In the genomic region with DNA sequence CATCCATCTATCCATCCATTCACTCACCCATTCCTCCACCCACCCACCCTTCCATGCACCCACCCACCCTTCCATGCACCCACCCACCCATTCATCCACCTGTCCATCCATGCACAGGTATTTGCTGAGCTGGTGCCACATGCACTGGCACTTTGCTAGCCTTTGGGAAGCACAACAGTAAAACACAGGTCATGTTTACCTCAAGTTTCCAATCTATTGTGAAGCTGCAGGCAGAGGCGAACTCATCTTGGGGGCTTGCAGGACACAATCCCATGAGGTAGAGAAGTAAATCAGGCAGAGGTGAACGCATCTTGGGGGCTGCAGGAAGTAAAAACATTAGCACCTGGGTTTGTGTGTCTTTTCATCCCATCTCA, we compare ENCODE assay signal across 27 cellular contexts. TPM values are rescaled to one million over a fixed set of nuclear protein-coding genes. Genes with fewer than 3 reads are reported as not detected.
DNase-seq lines count a peak whose midpoint lies in the region; ATAC-seq and TF ChIP-seq lines count a peak whose summit lies in the region.
"Had no signal": no experiment of that assay in that cellular context is flagged by ENCODE, and none has a peak within 500 bp of the region (broad histone marks: within the 10 kb centered on the region; RNA-seq: fewer than 3 reads in every experiment).

No MANE protein-coding gene starts in this region.

- WGBS in heart right ventricle, 2 donors = 77 to 82% methylated on average over 2 of the region's 2 CpGs
- WGBS in endodermal cell (ENCODE audit: insufficient coverage in 1 of 2, insufficient read length in 1 of 2), 2 experiments = 50 to 74% methylated on average over 2 of the region's 2 CpGs
- 48 to 53% methylated on average over 2 of the region's 2 CpGs for WGBS in body of pancreas, 2 donors

- H3K36me3 Mint-ChIP-seq in endodermal cell (ENCODE audit: low read depth) = no peaks in the 10 kb centered on the region
- H3K36me3 Mint-ChIP-seq: CD14-positive monocyte; CD4-positive, alpha-beta memory T cell; CD4-positive, CD25-positive, alpha-beta regulatory T cell had no signal

- H3K79me2 ChIP-seq in osteoblast (ENCODE audit: insufficient read depth, low read length) = no peaks in the 10 kb centered on the region

- no peak overlapping the region for H3K4me2 ChIP-seq in osteoblast (ENCODE audit: insufficient read depth, low read length)
- H3K4me2 ChIP-seq: BLaER1 had no signal

- no peak for TF ChIP-seq POLR2A in body of pancreas (IDR thresholded peaks at IDR 0.05)

- no peaks in the 10 kb centered on the region for H3K36me3 ChIP-seq in heart right ventricle
- H3K36me3 ChIP-seq in endodermal cell (ENCODE audit: control insufficient read depth, insufficient read depth, low read length) = no peaks in the 10 kb centered on the region
- no peaks in the 10 kb centered on the region for H3K36me3 ChIP-seq in osteoblast (ENCODE audit: insufficient read depth, low read length)
- no peaks in the 10 kb centered on the region for H3K36me3 ChIP-seq in body of pancreas (replicated peaks in 1 of 2; ENCODE audit: insufficient read depth in 1 of 2, low read depth in 2 of 2)
- H3K36me3 ChIP-seq: BE2C, BLaER1 had no signal

- no peak overlapping the region for H3K27ac Mint-ChIP-seq in endodermal cell
- H3K27ac Mint-ChIP-seq: CD4-positive, alpha-beta memory T cell; CD4-positive, CD25-positive, alpha-beta regulatory T cell; CD8-positive, alpha-beta memory T cell had no signal

- H3K27me3 ChIP-seq in heart right ventricle = peaks cover 4 to 40% (median 24%) of the 10 kb centered on the region in 7 donors
- no peaks in the 10 kb centered on the region for H3K27me3 ChIP-seq in endodermal cell (ENCODE audit: control insufficient read depth, insufficient read depth, low read length, poor library complexity, severe bottlenecking)
- H3K27me3 ChIP-seq in osteoblast (ENCODE audit: insufficient read depth, low read length) = no peaks in the 10 kb centered on the region
- H3K27me3 ChIP-seq in body of pancreas = no peaks in the 10 kb centered on the region

- intact Hi-C loops in left cardiac atrium (cut with DNase I) (no loop called here), heart right ventricle (cut with DNase I) (no loop called here), body of pancreas (cut with DNase I) (no loop called here)

- no peak overlapping the region for H3K4me3 Mint-ChIP-seq in endodermal cell
- H3K4me3 Mint-ChIP-seq: CD14-positive monocyte; CD4-positive, alpha-beta memory T cell; CD8-positive, alpha-beta memory T cell had no signal

- no peak overlapping the region for H3K27ac ChIP-seq in heart right ventricle
- no peak overlapping the region for H3K27ac ChIP-seq in endodermal cell (ENCODE audit: low read depth, low read length)
- no peak overlapping the region for H3K27ac ChIP-seq in osteoblast (ENCODE audit: low read depth, low read length)
- no peak overlapping the region for H3K27ac ChIP-seq in body of pancreas
- H3K27ac ChIP-seq: BLaER1 had no signal

- H3K9me3 Mint-ChIP-seq in endodermal cell = peaks cover 6% of the 10 kb centered on the region

- no peaks in the 10 kb centered on the region for H3K4me1 Mint-ChIP-seq in endodermal cell
- H3K4me1 Mint-ChIP-seq: CD14-positive monocyte; CD8-positive, alpha-beta memory T cell had no signal

- DNase-seq in left cardiac atrium (peak; percentile 0), heart right ventricle (no peak), endodermal cell (peak; percentile 24), osteoblast (ENCODE audit: insufficient read length, low spot score, missing footprints) (peak; percentile 59), retina (peak; percentile 0), body of pancreas (no peak), NCI-H2107 (lab: John Stamatoyannopoulos, UW) (no peak)
- DNase-seq: 8988T; ACHN; BE2C; C1 segment of cervical spinal cord; CD4-positive, alpha-beta memory T cell; CD4-positive, CD25-positive, alpha-beta regulatory T cell; COR-L47; DMS 273 treated with DMSO at 0.1 percent for 48 hours; DMS153; DMS53; DMS79; DND-41; EL; GDM1 had no signal

- H3K4me3 ChIP-seq in heart right ventricle (no peak overlapping the region), endodermal cell (ENCODE audit: low read length) (no peak overlapping the region), osteoblast (ENCODE audit: insufficient read depth, low read length) (no peak overlapping the region), body of pancreas (no peak overlapping the region)
- H3K4me3 ChIP-seq: BLaER1, GM12878 had no signal

- H3K9me3 ChIP-seq in heart right ventricle (no peaks in the 10 kb centered on the region), endodermal cell (ENCODE audit: control insufficient read depth, low read length) (no peaks in the 10 kb centered on the region), osteoblast (ENCODE audit: low read depth, low read length) (no peaks in the 10 kb centered on the region), body of pancreas (no peaks in the 10 kb centered on the region)
- H3K9me3 ChIP-seq: BE2C had no signal

- H3K4me1 ChIP-seq in heart right ventricle (no peaks in the 10 kb centered on the region), endodermal cell (ENCODE audit: control insufficient read depth, insufficient read depth, low read length) (no peaks in the 10 kb centered on the region), osteoblast (ENCODE audit: insufficient read depth, low read length) (no peaks in the 10 kb centered on the region), body of pancreas (no peaks in the 10 kb centered on the region)
- H3K4me1 ChIP-seq: BE2C, BLaER1 had no signal

- no peak overlapping the region for H2AFZ ChIP-seq in osteoblast (ENCODE audit: low read length)

- no peaks in the 10 kb centered on the region for H4K20me1 ChIP-seq in osteoblast (ENCODE audit: insufficient read depth, low read length)
- H4K20me1 ChIP-seq: BLaER1 had no signal

- no peak overlapping the region for H3K9ac ChIP-seq in endodermal cell (ENCODE audit: extremely low read depth, low read length, poor library complexity, severe bottlenecking)
- H3K9ac ChIP-seq: BLaER1 had no signal

- TF ChIP-seq CTCF in heart right ventricle (IDR thresholded peaks at IDR 0.05) (no peak), endodermal cell (conservative IDR thresholded peaks at IDR 0.05) (no peak), osteoblast (IDR thresholded peaks at IDR 0.05; ENCODE audit: extremely low read depth, low read depth, low read length) (no peak), body of pancreas (IDR thresholded peaks at IDR 0.05) (no peak)

- ATAC-seq in left cardiac atrium = no peak
- no peak for ATAC-seq in heart right ventricle
- ATAC-seq in body of pancreas = no peak
- ATAC-seq: GM12878 had no signal

- H3K27me3 Mint-ChIP-seq in endodermal cell (ENCODE audit: insufficient read depth) = peaks cover 9% of the 10 kb centered on the region

RNA-seq across cellular contexts. Expression of gene CBFA2T3, which starts 35.6 kb away (rescaled TPM):
- total RNA-seq in left cardiac atrium = 1 to 10 TPM; 6.5 to 6.6 TPM
- total RNA-seq in heart right ventricle = 10 to 100 TPM in 2 of 10 donors, 1 to 10 TPM in 8; 3.1 to 14.9 (median 6.1) TPM
- 10 to 100 TPM in 1 of 2 donors, 1 to 10 TPM in 1; 6.0 to 17.6 TPM for polyA plus RNA-seq in heart right ventricle
- total RNA-seq in endodermal cell = 1 to 10 TPM; 1.0 to 3.1 TPM
- polyA plus RNA-seq in endodermal cell (2013, experiment 1 of 2) = 5.5 TPM
- polyA plus RNA-seq in endodermal cell (2013, experiment 2 of 2) = 4.3 TPM
- not detected in 2 replicates for total RNA-seq in osteoblast
- 10 to 100 TPM in 1 of 2 donors, 1 to 10 TPM in 1; 7.8 to 16.2 TPM for total RNA-seq in body of pancreas
- total RNA-seq: Daoy had no signal
- polyA plus RNA-seq: AG04450; CD8-positive, alpha-beta memory T cell had no signal

Comparison
In these comparisons a context has a peak if more than half of its experiments do, and no peak if none do; other contexts are left out.
1. DNase-seq: peak in left cardiac atrium (single experiment), endodermal cell (single experiment), osteoblast (single experiment) and retina (single experiment); none in heart right ventricle (0 of 2), body of pancreas (0 of 4) and NCI-H2107 (single experiment).